In the genomic region with DNA sequence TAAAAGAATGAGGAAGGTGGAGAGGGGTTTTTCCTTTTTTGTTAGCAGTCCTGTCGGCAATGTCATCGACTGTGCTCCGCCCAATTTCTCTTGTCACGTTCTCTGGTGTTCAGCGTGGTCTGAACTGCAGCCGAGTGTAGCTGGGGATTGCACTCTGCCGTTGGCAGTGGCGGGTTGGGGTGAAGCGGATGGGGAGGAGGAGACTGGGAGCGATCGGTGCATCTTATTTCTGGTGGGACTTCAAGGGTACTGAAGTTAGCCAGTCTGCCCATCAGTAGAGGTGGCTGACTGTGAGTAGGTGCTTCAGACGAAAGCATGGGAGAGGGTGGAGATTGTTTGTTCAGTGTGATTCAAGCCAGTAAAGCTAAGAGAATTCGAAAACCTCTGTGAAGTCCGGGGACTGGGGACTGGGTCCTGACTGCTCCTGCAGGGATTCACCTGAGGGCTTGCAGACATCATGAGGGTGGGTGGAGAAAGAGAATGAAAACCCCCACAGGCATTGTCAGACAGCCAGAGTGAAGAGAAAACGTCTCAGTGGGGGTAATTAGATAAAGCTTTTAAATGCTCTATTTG, we compare ENCODE assay signal across 8 cellular contexts. TPM values are rescaled to one million over a fixed set of nuclear protein-coding genes. Genes with fewer than 3 reads are reported as not detected.
DNase-seq lines count a peak whose midpoint lies in the region; ATAC-seq and TF ChIP-seq lines count a peak whose summit lies in the region.

No MANE protein-coding gene starts in this region.

- peaks cover 26% of the 10 kb centered on the region for H3K4me1 ChIP-seq in colonic mucosa

- ATAC-seq in HG02623 (IDR thresholded peaks at IDR 0.05; ENCODE audit: unreplicated experiment): peak; percentile 38
- no peak for ATAC-seq in GM19035 (IDR thresholded peaks at IDR 0.05; ENCODE audit: unreplicated experiment)

- H3K36me3 Mint-ChIP-seq in nephron (ENCODE audit: low read depth): no peaks in the 10 kb centered on the region

- peaks cover 12% of the 10 kb centered on the region for H3K36me3 ChIP-seq in SK-N-MC (ENCODE audit: insufficient read depth, low read length)
- H3K36me3 ChIP-seq in colonic mucosa: no peaks in the 10 kb centered on the region

- DNase-seq in CD1c-positive myeloid dendritic cell (ENCODE audit: extremely low spot score) (peak; percentile 70), SK-N-MC (ENCODE audit: low read depth, low spot score) (no peak), colonic mucosa (peak; percentile 63), NCI-H2081 treated with DMSO at 0.1 percent for 48 hours (lab: John Stamatoyannopoulos, UW) (no peak), dedifferentiated amniotic fluid mesenchymal stem cell (ENCODE audit: extremely low spot score) (no peak)

- TF ChIP-seq CTCF in colonic mucosa (IDR thresholded peaks at IDR 0.05) (no peak), nephron (IDR thresholded peaks at IDR 0.05; ENCODE audit: unreplicated experiment in 3 of 3) (no peak)

- H3K4me1 Mint-ChIP-seq in nephron: peaks cover 72% of the 10 kb centered on the region

- H3K9me3 Mint-ChIP-seq in nephron: no peaks in the 10 kb centered on the region

- H3K27ac Mint-ChIP-seq in nephron: peak overlapping the region in 1 of 3 experiments; percentile 29

- peaks cover 7% of the 10 kb centered on the region for H3K27me3 Mint-ChIP-seq in nephron (ENCODE audit: low read depth)

- intact Hi-C loops in colonic mucosa (cut with DNase I): no loop called here

- no peak overlapping the region for H3K27ac ChIP-seq in SK-N-MC
- peak overlapping the region; percentile 80 for H3K27ac ChIP-seq in colonic mucosa

- H3K4me3 ChIP-seq in SK-N-MC: peak overlapping the region; percentile 100
- no peak overlapping the region for H3K4me3 ChIP-seq in colonic mucosa

- H3K9me3 ChIP-seq in SK-N-MC (ENCODE audit: low read depth, low read length) (no peaks in the 10 kb centered on the region), colonic mucosa (no peaks in the 10 kb centered on the region)

- no peaks in the 10 kb centered on the region for H3K27me3 ChIP-seq in colonic mucosa

- peak overlapping the region; percentile 3 to 43 (median 6) for H3K4me3 Mint-ChIP-seq in nephron

- H3K9ac ChIP-seq in SK-N-MC (ENCODE audit: insufficient read length) (peak overlapping the region; percentile 14), colonic mucosa (ENCODE audit: low read depth in 2 of 2, low read length in 2 of 2) (peak overlapping the region; percentile 29 to 84)

RNA-seq across cellular contexts. Expression of a gene that starts 5.1 kb away (rescaled TPM):
- 10 to 100 TPM; 79.0 to 81.3 TPM for total RNA-seq in colonic mucosa

Comparison
In these comparisons a context has a peak if more than half of its experiments do, and no peak if none do; other contexts are left out.
1. DNase-seq: peak in CD1c-positive myeloid dendritic cell (single experiment) and colonic mucosa (single experiment); none in SK-N-MC (single experiment), NCI-H2081 treated with DMSO at 0.1 percent for 48 hours (single experiment) and dedifferentiated amniotic fluid mesenchymal stem cell (single experiment).